25 cellular contexts compared by ENCODE assay signal in the genomic region with DNA sequence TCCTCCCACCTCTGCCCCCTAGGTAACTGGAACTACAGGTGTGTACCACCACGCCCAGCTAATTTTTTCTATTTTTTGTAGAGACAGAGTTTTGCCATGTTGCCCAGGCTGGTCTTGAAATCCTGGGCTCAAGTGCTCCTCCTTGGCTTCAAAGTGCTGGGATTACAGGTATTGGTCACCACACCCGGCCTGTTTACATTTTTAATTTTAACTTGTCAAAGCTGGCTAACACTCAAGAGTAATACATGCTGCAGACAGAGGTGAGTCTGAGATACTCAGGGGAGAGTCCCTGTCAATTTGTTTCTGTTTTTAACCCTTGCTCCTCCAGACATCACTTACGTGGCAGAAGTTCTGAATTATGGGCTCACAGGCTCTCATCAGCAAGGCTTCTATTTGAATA. TPM values are rescaled to one million over a fixed set of nuclear protein-coding genes. Genes with fewer than 3 reads are reported as not detected.
DNase-seq lines count a peak whose midpoint lies in the region; ATAC-seq and TF ChIP-seq lines count a peak whose summit lies in the region.
"Had no signal": no experiment of that assay in that cellular context is flagged by ENCODE, and none has a peak within 500 bp of the region (broad histone marks: within the 10 kb centered on the region; RNA-seq: fewer than 3 reads in every experiment).

No MANE protein-coding gene starts in this region.

- no peak overlapping the region for H3K9ac ChIP-seq in colonic mucosa (ENCODE audit: low read depth in 2 of 2, low read length in 2 of 2)
- H3K9ac ChIP-seq: GM23248 had no signal

- no peak overlapping the region for H3K4me3 Mint-ChIP-seq in activated T-cell treated with anti-CD3 and anti-CD28 coated beads, Interleukin-2, amount 50 U/mL, for 24 hours
- H3K4me3 Mint-ChIP-seq in IgD-negative memory B cell (no peak overlapping the region), chondrocyte (ENCODE audit: unreplicated experiment) (no peak overlapping the region), memory B cell (no peak overlapping the region)
- H3K4me3 Mint-ChIP-seq: CD4-positive, alpha-beta T cell had no signal

- H3K4me3 ChIP-seq in upper lobe of right lung (no peak overlapping the region), colonic mucosa (no peak overlapping the region)
- H3K4me3 ChIP-seq: GM23248 had no signal

- peaks cover 92% of the 10 kb centered on the region for H3K36me3 ChIP-seq in upper lobe of right lung
- peaks cover 25% of the 10 kb centered on the region for H3K36me3 ChIP-seq in colonic mucosa

- peaks cover 9% of the 10 kb centered on the region for H3K4me1 Mint-ChIP-seq in activated T-cell treated with anti-CD3 and anti-CD28 coated beads, Interleukin-2, amount 50 U/mL, for 24 hours (ENCODE audit: low read depth)
- H3K4me1 Mint-ChIP-seq in IgD-negative memory B cell: peaks cover 0 to 7% (median 6%) of the 10 kb centered on the region in 3 donors
- no peaks in the 10 kb centered on the region for H3K4me1 Mint-ChIP-seq in chondrocyte (ENCODE audit: low read depth)
- H3K4me1 Mint-ChIP-seq in memory B cell: peaks cover 2% of the 10 kb centered on the region

- H3K36me3 Mint-ChIP-seq in activated T-cell treated with anti-CD3 and anti-CD28 coated beads, Interleukin-2, amount 50 U/mL, for 24 hours (ENCODE audit: low read depth): peaks cover 96% of the 10 kb centered on the region
- H3K36me3 Mint-ChIP-seq in IgD-negative memory B cell: peaks cover 10% of the 10 kb centered on the region
- peaks cover 56% of the 10 kb centered on the region for H3K36me3 Mint-ChIP-seq in chondrocyte (ENCODE audit: low read depth)
- peaks cover 46% of the 10 kb centered on the region for H3K36me3 Mint-ChIP-seq in memory B cell

- no peaks in the 10 kb centered on the region for H3K27me3 Mint-ChIP-seq in activated T-cell treated with anti-CD3 and anti-CD28 coated beads, Interleukin-2, amount 50 U/mL, for 24 hours
- H3K27me3 Mint-ChIP-seq in IgD-negative memory B cell: no peaks in the 10 kb centered on the region
- H3K27me3 Mint-ChIP-seq in chondrocyte (ENCODE audit: low read depth): no peaks in the 10 kb centered on the region
- H3K27me3 Mint-ChIP-seq in memory B cell: no peaks in the 10 kb centered on the region
- H3K27me3 Mint-ChIP-seq: CD4-positive, alpha-beta T cell had no signal

- no peak for ATAC-seq in memory B cell (ENCODE audit: low read depth)
- ATAC-seq in upper lobe of right lung: no peak
- no peak for ATAC-seq in GM19452 (IDR thresholded peaks at IDR 0.05; ENCODE audit: unreplicated experiment)
- ATAC-seq: Panc1 had no signal

- intact Hi-C loops in upper lobe of right lung (cut with DNase I) (no loop called here), colonic mucosa (cut with DNase I) (no loop called here)

- no peaks in the 10 kb centered on the region for H3K9me3 ChIP-seq in upper lobe of right lung
- no peaks in the 10 kb centered on the region for H3K9me3 ChIP-seq in colonic mucosa
- H3K9me3 ChIP-seq: BE2C had no signal

- H3K27ac Mint-ChIP-seq in activated T-cell treated with anti-CD3 and anti-CD28 coated beads, Interleukin-2, amount 50 U/mL, for 24 hours: peak overlapping the region; percentile 52
- peak overlapping the region in 2 of 3 donors; percentile 14 to 53 for H3K27ac Mint-ChIP-seq in IgD-negative memory B cell
- peak overlapping the region; percentile 74 for H3K27ac Mint-ChIP-seq in chondrocyte (ENCODE audit: unreplicated experiment)
- peak overlapping the region; percentile 78 for H3K27ac Mint-ChIP-seq in memory B cell
- H3K27ac Mint-ChIP-seq: CD4-positive, alpha-beta T cell had no signal

- no peak for TF ChIP-seq CTCF in chondrocyte (IDR thresholded peaks at IDR 0.05)
- TF ChIP-seq CTCF in upper lobe of right lung (IDR thresholded peaks at IDR 0.05): no peak
- TF ChIP-seq CTCF in colonic mucosa (IDR thresholded peaks at IDR 0.05): no peak

- H3K27ac ChIP-seq in upper lobe of right lung (no peak overlapping the region), colonic mucosa (no peak overlapping the region)
- H3K27ac ChIP-seq: GM23248 had no signal

- H3K9me3 Mint-ChIP-seq in activated T-cell treated with anti-CD3 and anti-CD28 coated beads, Interleukin-2, amount 50 U/mL, for 24 hours: no peaks in the 10 kb centered on the region
- H3K9me3 Mint-ChIP-seq in IgD-negative memory B cell: no peaks in the 10 kb centered on the region
- no peaks in the 10 kb centered on the region for H3K9me3 Mint-ChIP-seq in chondrocyte (ENCODE audit: low read depth)
- no peaks in the 10 kb centered on the region for H3K9me3 Mint-ChIP-seq in memory B cell
- H3K9me3 Mint-ChIP-seq: CD4-positive, alpha-beta T cell had no signal

- DNase-seq in activated T-cell treated with anti-CD3 and anti-CD28 coated beads, Interleukin-2, amount 50 U/mL, for 24 hours: no peak
- DNase-seq in activated T-cell treated with anti-CD3 and anti-CD28 coated beads, Interleukin-2, amount 50 U/mL, for 1 hour: no peak
- DNase-seq in chondrocyte (ENCODE audit: low spot score) (no peak), memory B cell (ENCODE audit: low spot score in 2 of 2) (no peak), upper lobe of right lung (no peak), colonic mucosa (no peak)
- DNase-seq: 8988T; ACHN; BE2C; CD4-positive, alpha-beta T cell; DMS53; GM23248; H7; KBM-7; NCI-H1048; NCI-H1417; NCI-H1694; NCI-H2029 treated with DMSO at 0.1 percent for 48 hours; NCI-H526 treated with DMSO at 0.1 percent for 48 hours; SHP77 treated with DMSO at 0.1 percent for 48 hours had no signal

- no peaks in the 10 kb centered on the region for H3K27me3 ChIP-seq in upper lobe of right lung
- no peaks in the 10 kb centered on the region for H3K27me3 ChIP-seq in colonic mucosa
- H3K27me3 ChIP-seq: BE2C had no signal

- H3K4me1 ChIP-seq in upper lobe of right lung (no peaks in the 10 kb centered on the region), colonic mucosa (no peaks in the 10 kb centered on the region)
- H3K4me1 ChIP-seq: BE2C had no signal

RNA-seq across cellular contexts. Expression of gene CLEC18B, which starts 50.7 kb away (rescaled TPM):
- not detected for polyA plus RNA-seq in IgD-negative memory B cell
- total RNA-seq in chondrocyte (1.6 to 4.5 TPM (median 3.5 TPM) in 3 replicates), upper lobe of right lung (not detected), colonic mucosa (1 to 10 TPM; 1.6 to 1.9 TPM)
- total RNA-seq: Daoy, HT1080 had no signal
- polyA plus RNA-seq: GM23248 had no signal
